Comparison of ENCODE assay signal across 1 cellular context in the genomic region with DNA sequence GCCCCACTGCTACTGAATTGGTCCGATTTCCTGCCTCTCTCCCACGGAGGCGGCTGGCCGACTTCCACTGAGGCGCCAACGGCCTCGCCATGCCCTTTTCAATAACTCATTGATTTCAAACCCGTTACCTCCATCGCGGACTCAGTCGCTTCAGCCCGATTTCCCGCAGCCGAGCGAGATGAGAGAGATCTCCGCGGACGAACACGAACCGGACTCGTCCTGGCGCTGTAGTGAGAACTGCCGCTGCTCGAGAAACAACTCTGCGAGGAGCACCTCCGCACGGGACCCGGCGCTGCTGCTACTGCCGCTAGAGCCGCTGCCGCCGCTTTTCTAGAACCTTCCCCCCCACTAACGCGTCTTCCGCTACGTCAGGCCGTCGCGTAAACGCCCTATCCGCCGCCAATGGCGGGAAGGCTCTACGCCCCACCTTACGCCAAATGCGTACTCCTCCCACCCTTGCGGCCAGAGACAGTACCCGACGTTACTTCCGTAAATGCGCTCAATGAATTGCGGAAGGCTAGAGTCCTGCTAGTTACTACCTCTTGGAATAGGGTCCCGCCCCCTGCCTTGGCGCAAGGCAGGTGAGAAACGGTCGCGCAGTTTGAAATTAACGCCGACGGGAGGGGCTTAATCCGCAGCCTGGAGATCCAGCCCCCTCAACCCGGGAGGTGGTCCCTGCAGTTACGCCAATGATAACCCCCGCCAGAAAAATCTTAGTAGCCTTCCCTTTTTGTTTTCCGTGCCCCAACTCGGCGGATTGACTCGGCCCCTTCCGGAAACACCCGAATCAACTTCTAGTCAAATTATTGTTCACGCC.
TF ChIP-seq lines count a peak whose summit lies in the region.

TSS of gene HNRNPA2B1 (minus strand) at position 303 of the 817 bp plus-strand sequence. CDS start at position 134, 169 bp downstream.

TF ChIP-seq in HepG2, 621 proteins besides CTCF, POLR2A, EP300 and RAD21 (continued from another document and continues in another):
- TF ChIP-seq GRHL1 (CRISPR knock-in tag; conservative IDR thresholded peaks at IDR 0.05), result no peak
- no peak for TF ChIP-seq USF2 (IDR thresholded peaks at IDR 0.05; ENCODE audit: low read depth, low read length)
- TF ChIP-seq USF2 (CRISPR knock-in tag; IDR thresholded peaks at IDR 0.05; ENCODE audit: borderline replicate concordance), result no peak; the same call in 1 of the 2 replicates
- TF ChIP-seq, protein P1, sequence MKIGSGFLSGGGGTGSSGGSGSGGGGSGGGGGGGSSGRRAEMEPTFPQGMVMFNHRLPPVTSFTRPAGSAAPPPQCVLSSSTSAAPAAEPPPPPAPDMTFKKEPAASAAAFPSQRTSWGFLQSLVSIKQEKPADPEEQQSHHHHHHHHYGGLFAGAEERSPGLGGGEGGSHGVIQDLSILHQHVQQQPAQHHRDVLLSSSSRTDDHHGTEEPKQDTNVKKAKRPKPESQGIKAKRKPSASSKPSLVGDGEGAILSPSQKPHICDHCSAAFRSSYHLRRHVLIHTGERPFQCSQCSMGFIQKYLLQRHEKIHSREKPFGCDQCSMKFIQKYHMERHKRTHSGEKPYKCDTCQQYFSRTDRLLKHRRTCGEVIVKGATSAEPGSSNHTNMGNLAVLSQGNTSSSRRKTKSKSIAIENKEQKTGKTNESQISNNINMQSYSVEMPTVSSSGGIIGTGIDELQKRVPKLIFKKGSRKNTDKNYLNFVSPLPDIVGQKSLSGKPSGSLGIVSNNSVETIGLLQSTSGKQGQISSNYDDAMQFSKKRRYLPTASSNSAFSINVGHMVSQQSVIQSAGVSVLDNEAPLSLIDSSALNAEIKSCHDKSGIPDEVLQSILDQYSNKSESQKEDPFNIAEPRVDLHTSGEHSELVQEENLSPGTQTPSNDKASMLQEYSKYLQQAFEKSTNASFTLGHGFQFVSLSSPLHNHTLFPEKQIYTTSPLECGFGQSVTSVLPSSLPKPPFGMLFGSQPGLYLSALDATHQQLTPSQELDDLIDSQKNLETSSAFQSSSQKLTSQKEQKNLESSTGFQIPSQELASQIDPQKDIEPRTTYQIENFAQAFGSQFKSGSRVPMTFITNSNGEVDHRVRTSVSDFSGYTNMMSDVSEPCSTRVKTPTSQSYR (CRISPR knock-in tag; IDR thresholded peaks at IDR 0.05; ENCODE audit: borderline replicate concordance), result peak; percentile 42; the same call in 1 of the 2 replicates
- 0 out of 2 replicates have a peak, but pooled peaks have one; percentile 18 for TF ChIP-seq ZNF280B (CRISPR knock-in tag; IDR thresholded peaks at IDR 0.05; ENCODE audit: borderline replicate concordance)
- peak; percentile 54; the same call in 1 of the 2 replicates for TF ChIP-seq ZNF703 (CRISPR knock-in tag; IDR thresholded peaks at IDR 0.05; ENCODE audit: borderline replicate concordance)
- peak; percentile 85 for TF ChIP-seq ELF4 (CRISPR knock-in tag; IDR thresholded peaks at IDR 0.05; ENCODE audit: borderline replicate concordance)
- TF ChIP-seq ZNF556 (CRISPR knock-in tag; IDR thresholded peaks at IDR 0.05; ENCODE audit: borderline replicate concordance), result no peak
- TF ChIP-seq, protein P2, sequence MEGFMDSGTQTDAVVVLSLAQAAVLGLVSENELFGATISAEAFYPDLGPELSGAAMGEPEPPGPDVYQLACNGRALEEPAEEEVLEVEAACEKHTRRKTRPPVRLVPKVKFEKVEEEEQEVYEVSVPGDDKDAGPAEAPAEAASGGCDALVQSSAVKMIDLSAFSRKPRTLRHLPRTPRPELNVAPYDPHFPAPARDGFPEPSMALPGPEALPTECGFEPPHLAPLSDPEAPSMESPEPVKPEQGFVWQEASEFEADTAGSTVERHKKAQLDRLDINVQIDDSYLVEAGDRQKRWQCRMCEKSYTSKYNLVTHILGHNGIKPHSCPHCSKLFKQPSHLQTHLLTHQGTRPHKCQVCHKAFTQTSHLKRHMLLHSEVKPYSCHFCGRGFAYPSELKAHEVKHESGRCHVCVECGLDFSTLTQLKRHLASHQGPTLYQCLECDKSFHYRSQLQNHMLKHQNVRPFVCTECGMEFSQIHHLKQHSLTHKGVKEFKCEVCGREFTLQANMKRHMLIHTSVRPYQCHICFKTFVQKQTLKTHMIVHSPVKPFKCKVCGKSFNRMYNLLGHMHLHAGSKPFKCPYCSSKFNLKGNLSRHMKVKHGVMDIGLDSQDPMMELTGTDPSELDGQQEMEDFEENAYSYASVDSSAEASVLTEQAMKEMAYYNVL (CRISPR knock-in tag; IDR thresholded peaks at IDR 0.05; ENCODE audit: borderline replicate concordance), result 0 out of 2 replicates have a peak, but pooled peaks have one; percentile 54
- no peak for TF ChIP-seq ZNF296 (CRISPR knock-in tag; conservative IDR thresholded peaks at IDR 0.05)
- TF ChIP-seq, protein P3, sequence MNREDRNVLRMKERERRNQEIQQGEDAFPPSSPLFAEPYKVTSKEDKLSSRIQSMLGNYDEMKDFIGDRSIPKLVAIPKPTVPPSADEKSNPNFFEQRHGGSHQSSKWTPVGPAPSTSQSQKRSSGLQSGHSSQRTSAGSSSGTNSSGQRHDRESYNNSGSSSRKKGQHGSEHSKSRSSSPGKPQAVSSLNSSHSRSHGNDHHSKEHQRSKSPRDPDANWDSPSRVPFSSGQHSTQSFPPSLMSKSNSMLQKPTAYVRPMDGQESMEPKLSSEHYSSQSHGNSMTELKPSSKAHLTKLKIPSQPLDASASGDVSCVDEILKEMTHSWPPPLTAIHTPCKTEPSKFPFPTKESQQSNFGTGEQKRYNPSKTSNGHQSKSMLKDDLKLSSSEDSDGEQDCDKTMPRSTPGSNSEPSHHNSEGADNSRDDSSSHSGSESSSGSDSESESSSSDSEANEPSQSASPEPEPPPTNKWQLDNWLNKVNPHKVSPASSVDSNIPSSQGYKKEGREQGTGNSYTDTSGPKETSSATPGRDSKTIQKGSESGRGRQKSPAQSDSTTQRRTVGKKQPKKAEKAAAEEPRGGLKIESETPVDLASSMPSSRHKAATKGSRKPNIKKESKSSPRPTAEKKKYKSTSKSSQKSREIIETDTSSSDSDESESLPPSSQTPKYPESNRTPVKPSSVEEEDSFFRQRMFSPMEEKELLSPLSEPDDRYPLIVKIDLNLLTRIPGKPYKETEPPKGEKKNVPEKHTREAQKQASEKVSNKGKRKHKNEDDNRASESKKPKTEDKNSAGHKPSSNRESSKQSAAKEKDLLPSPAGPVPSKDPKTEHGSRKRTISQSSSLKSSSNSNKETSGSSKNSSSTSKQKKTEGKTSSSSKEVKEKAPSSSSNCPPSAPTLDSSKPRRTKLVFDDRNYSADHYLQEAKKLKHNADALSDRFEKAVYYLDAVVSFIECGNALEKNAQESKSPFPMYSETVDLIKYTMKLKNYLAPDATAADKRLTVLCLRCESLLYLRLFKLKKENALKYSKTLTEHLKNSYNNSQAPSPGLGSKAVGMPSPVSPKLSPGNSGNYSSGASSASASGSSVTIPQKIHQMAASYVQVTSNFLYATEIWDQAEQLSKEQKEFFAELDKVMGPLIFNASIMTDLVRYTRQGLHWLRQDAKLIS (CRISPR knock-in tag; IDR thresholded peaks at IDR 0.05), result peak; percentile 58; the same call in 1 of the 2 replicates
- no peak for TF ChIP-seq EHMT2 (IDR thresholded peaks at IDR 0.05; ENCODE audit: borderline replicate concordance, low read depth, low read length)
- peak; percentile 62 for TF ChIP-seq MED8 (CRISPR knock-in tag; IDR thresholded peaks at IDR 0.05; ENCODE audit: insufficient replicate concordance)
- TF ChIP-seq TBX3 (IDR thresholded peaks at IDR 0.05; ENCODE audit: borderline replicate concordance), result no peak
- TF ChIP-seq ZNF10 (CRISPR knock-in tag; IDR thresholded peaks at IDR 0.05; ENCODE audit: borderline replicate concordance, low read depth), result no peak
- TF ChIP-seq PRPF4 (IDR thresholded peaks at IDR 0.05; ENCODE audit: low read depth, low read length, poor library complexity, severe bottlenecking), result no peak
- TF ChIP-seq TCF7 (IDR thresholded peaks at IDR 0.05; ENCODE audit: low read depth), result no peak; the same call in 1 of the 2 replicates
- peak; percentile 86; the same call in 1 of the 2 replicates for TF ChIP-seq SNAPC4 (CRISPR knock-in tag; IDR thresholded peaks at IDR 0.05)
- no peak for TF ChIP-seq SMARCE1 (IDR thresholded peaks at IDR 0.05; ENCODE audit: borderline replicate concordance)
- peak; percentile 63; the same call in 1 of the 2 replicates for TF ChIP-seq ZNF800 (CRISPR knock-in tag; IDR thresholded peaks at IDR 0.05)
- TF ChIP-seq ISL2 (CRISPR knock-in tag; IDR thresholded peaks at IDR 0.05), result peak; percentile 41
- TF ChIP-seq ZNF138 (CRISPR knock-in tag; IDR thresholded peaks at IDR 0.05; ENCODE audit: low read depth), result no peak
- peak; percentile 68; the same call in 1 of the 2 replicates for TF ChIP-seq SNAI1 (CRISPR knock-in tag; IDR thresholded peaks at IDR 0.05; ENCODE audit: borderline replicate concordance)
- no peak for TF ChIP-seq SMC3 (IDR thresholded peaks at IDR 0.05; ENCODE audit: low read length)
- TF ChIP-seq GATAD1 (CRISPR knock-in tag; IDR thresholded peaks at IDR 0.05), result peak; percentile 76; the same call in 1 of the 2 replicates
- 0 out of 2 replicates have a peak, but pooled peaks have one; percentile 26 for TF ChIP-seq ZBTB21 (CRISPR knock-in tag; IDR thresholded peaks at IDR 0.05)
